28 cellular contexts compared by ENCODE assay signal in the genomic region with DNA sequence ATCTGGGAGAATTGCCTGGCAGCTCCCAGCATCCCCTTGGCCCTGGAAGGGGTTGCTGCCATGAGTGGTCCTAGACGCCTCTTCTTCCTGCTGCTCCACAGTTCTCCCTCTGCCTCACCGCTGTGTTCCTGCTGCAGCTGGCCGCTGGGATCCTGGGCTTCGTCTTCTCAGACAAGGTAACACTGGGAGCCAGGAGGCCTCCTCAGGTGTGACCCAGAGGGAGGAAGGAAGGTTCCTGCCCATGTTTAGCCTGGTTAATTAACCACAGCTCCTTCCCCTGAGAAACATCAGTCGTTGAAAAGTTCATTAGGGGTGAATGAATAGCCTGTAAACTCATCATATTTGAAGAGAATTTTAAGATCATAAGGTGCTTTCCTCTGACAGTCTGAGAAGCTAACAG. TPM values are rescaled to one million over a fixed set of nuclear protein-coding genes. Genes with fewer than 3 reads are reported as not detected.
A peak's percentile ranks its signal among the peaks of the same experiment; 100 is the strongest.
DNase-seq lines count a peak whose midpoint lies in the region; ATAC-seq and TF ChIP-seq lines count a peak whose summit lies in the region.
"Had no signal": no experiment of that assay in that cellular context is flagged by ENCODE, and none has a peak within 500 bp of the region (broad histone marks: within the 10 kb centered on the region; RNA-seq: fewer than 3 reads in every experiment).

No MANE protein-coding gene starts in this region.

- no peaks in the 10 kb centered on the region for H3K4me1 Mint-ChIP-seq in natural killer cell

- H2AFZ ChIP-seq in OCI-LY3 (ENCODE audit: low read depth, low read length) (no peak overlapping the region), osteoblast (ENCODE audit: low read length) (no peak overlapping the region)

- H3K79me2 ChIP-seq in OCI-LY3 (ENCODE audit: low read length) (peaks cover 60% of the 10 kb centered on the region), osteoblast (ENCODE audit: insufficient read depth, low read length) (no peaks in the 10 kb centered on the region)

- intact Hi-C loops in natural killer cell (cut with micrococcal nuclease): no loop called here

- no peak overlapping the region for H3K9ac ChIP-seq in BLaER1
- H3K9ac ChIP-seq in OCI-LY3 (ENCODE audit: low read length): peak overlapping the region; percentile 27; the same call in 1 of the 2 replicates

- H3K27me3 ChIP-seq in BLaER1 (peaks cover 5% of the 10 kb centered on the region; the same call in 1 of the 2 replicates), OCI-LY3 (ENCODE audit: low read depth, low read length) (no peaks in the 10 kb centered on the region), osteoblast (ENCODE audit: insufficient read depth, low read length) (peaks cover 16% of the 10 kb centered on the region)

- peak overlapping the region; percentile 81 for H3K4me2 ChIP-seq in BLaER1
- peak overlapping the region; percentile 38 for H3K4me2 ChIP-seq in OCI-LY3 (ENCODE audit: low read length)
- H3K4me2 ChIP-seq in osteoblast (ENCODE audit: insufficient read depth, low read length): no peak overlapping the region

- H3K27ac ChIP-seq in BLaER1 (peak overlapping the region; percentile 62; the same call in 1 of the 2 replicates), OCI-LY3 (ENCODE audit: low read length) (peak overlapping the region; percentile 94), osteoblast (ENCODE audit: low read depth, low read length) (no peak overlapping the region)
- H3K27ac ChIP-seq: HL-60, SJSA1 had no signal

- TF ChIP-seq CTCF in OCI-LY3 (IDR thresholded peaks at IDR 0.05; ENCODE audit: low read depth, low read length) (no peak), osteoblast (IDR thresholded peaks at IDR 0.05; ENCODE audit: extremely low read depth, low read depth, low read length) (no peak), natural killer cell (IDR thresholded peaks at IDR 0.05) (no peak)

- no peak overlapping the region for H3K4me3 ChIP-seq in BLaER1
- H3K4me3 ChIP-seq in OCI-LY3 (ENCODE audit: low read length): no peak overlapping the region
- no peak overlapping the region for H3K4me3 ChIP-seq in osteoblast (ENCODE audit: insufficient read depth, low read length)
- H3K4me3 ChIP-seq: SJSA1 had no signal

- no peaks in the 10 kb centered on the region for H3K27me3 Mint-ChIP-seq in natural killer cell (ENCODE audit: low read depth in 2 of 2)

- H3K9me3 ChIP-seq in BLaER1 (no peaks in the 10 kb centered on the region), OCI-LY3 (ENCODE audit: insufficient read depth, low read length) (no peaks in the 10 kb centered on the region), osteoblast (ENCODE audit: low read depth, low read length) (no peaks in the 10 kb centered on the region)
- H3K9me3 ChIP-seq: SJSA1 had no signal

- H3K9me3 Mint-ChIP-seq in natural killer cell: no peaks in the 10 kb centered on the region
- H3K9me3 Mint-ChIP-seq: CD4-positive, alpha-beta T cell had no signal

- peak; percentile 48 for DNase-seq in kidney tubule cell (ENCODE audit: low spot score)
- DNase-seq in osteoblast (ENCODE audit: insufficient read length, low spot score, missing footprints): peak; percentile 53
- no peak for DNase-seq in retina
- no peak for DNase-seq in HuH-7 (ENCODE audit: low spot score)
- no peak for DNase-seq in natural killer cell
- DNase-seq: 8988T; ACHN; CD4-positive, alpha-beta T cell; COR-L47; DMS 273 treated with DMSO at 0.1 percent for 48 hours; DMS79; EL; GF-D8; Kasumi-1; MV-4-11; NCI-H1105 treated with DMSO at 0.1 percent for 48 hours; NCI-H2029; NCI-H446; NCI-H524 treated with DMSO at 0.1 percent for 48 hours; NCI-H774; NK-92 treated with Interleukin-12 subunit alpha and Interleukin-12 subunit beta, amount 100 ng/mL, for 24 hours; Right ventricle myocardium superior; RPMI8226 had no signal

- no peak overlapping the region for H3K27ac Mint-ChIP-seq in natural killer cell
- H3K27ac Mint-ChIP-seq: CD4-positive, alpha-beta T cell had no signal

- peaks cover 40% of the 10 kb centered on the region for H3K4me1 ChIP-seq in BLaER1
- H3K4me1 ChIP-seq in OCI-LY3 (ENCODE audit: low read length): peaks cover 84% of the 10 kb centered on the region
- H3K4me1 ChIP-seq in osteoblast (ENCODE audit: insufficient read depth, low read length): no peaks in the 10 kb centered on the region
- H3K4me1 ChIP-seq: SJSA1 had no signal

- H3K36me3 Mint-ChIP-seq in natural killer cell: no peaks in the 10 kb centered on the region

- H3K36me3 ChIP-seq in BLaER1: peaks cover 36% of the 10 kb centered on the region
- H3K36me3 ChIP-seq in OCI-LY3 (replicated peaks; ENCODE audit: low read depth, low read length): peaks cover 60% of the 10 kb centered on the region
- H3K36me3 ChIP-seq in osteoblast (ENCODE audit: insufficient read depth, low read length): no peaks in the 10 kb centered on the region
- H3K36me3 ChIP-seq: SJSA1 had no signal

- peaks cover 32% of the 10 kb centered on the region for H4K20me1 ChIP-seq in BLaER1
- peaks cover 49% of the 10 kb centered on the region for H4K20me1 ChIP-seq in OCI-LY3 (ENCODE audit: insufficient read depth, low read length)
- H4K20me1 ChIP-seq in osteoblast (ENCODE audit: insufficient read depth, low read length): no peaks in the 10 kb centered on the region

- H3K4me3 Mint-ChIP-seq in natural killer cell: no peak overlapping the region
- H3K4me3 Mint-ChIP-seq: CD4-positive, alpha-beta T cell had no signal

- ATAC-seq in GM19395 (IDR thresholded peaks at IDR 0.05; ENCODE audit: unreplicated experiment) (no peak), natural killer cell (no peak)

RNA-seq across cellular contexts. Expression of gene TSPAN33, which starts 18.2 kb away (rescaled TPM):
- total RNA-seq in osteoblast: under 0.01 and 0.36 TPM in 2 replicates
- total RNA-seq in natural killer cell: 1 to 10 TPM; 4.0 to 7.2 (median 5.1) TPM

RNA-seq across cellular contexts. Expression of gene SMO, which starts 25.7 kb away (rescaled TPM):
- total RNA-seq in osteoblast (19.9 and 23.9 TPM in 2 replicates), natural killer cell (under 1 TPM; 0.09 to 0.50 (median 0.50) TPM)
- total RNA-seq: CD4-positive, alpha-beta T cell had no signal

Comparison
In these comparisons a context has a peak if more than half of its experiments do, and no peak if none do; other contexts are left out.
1. DNase-seq: peak in kidney tubule cell (single experiment) and osteoblast (single experiment); none in retina (single experiment), HuH-7 (single experiment) and natural killer cell (single experiment).
2. RNA of gene SMO, which starts 25.7 kb away (total RNA-seq): 19.9 to 23.9 TPM in osteoblast; 0.09 to 0.50 TPM in natural killer cell; every median in the first group is over 10 times any median in the second.